8 cellular contexts compared by ENCODE assay signal in genomic region chr12:67698711-67699603, GRCh38. TPM values are rescaled to one million over a fixed set of nuclear protein-coding genes. Genes with fewer than 3 reads are reported as not detected.
A peak's percentile ranks its signal among the peaks of the same experiment; 100 is the strongest.
DNase-seq lines count a peak whose midpoint lies in the region; ATAC-seq and TF ChIP-seq lines count a peak whose summit lies in the region.

No MANE protein-coding gene starts in this region.

- peak overlapping the region; percentile 86 for H3K27ac Mint-ChIP-seq in activated T-cell treated with anti-CD3 and anti-CD28 coated beads, Interleukin-2, amount 50 U/mL, for 24 hours

- peak; percentile 89 for DNase-seq in GM12864 (ENCODE audit: low read depth)
- DNase-seq in NB4 (ENCODE audit: low read depth): peak; percentile 73
- DNase-seq in activated T-cell treated with anti-CD3 and anti-CD28 coated beads, Interleukin-2, amount 50 U/mL, for 24 hours: peak; percentile 44
- DNase-seq in left cardiac atrium: no peak
- DNase-seq in stimulated activated CD8-positive, alpha-beta memory T cell treated with anti-CD3 and anti-CD28 coated beads, Interleukin-15, amount 100 ng/mL, for 48 hours (ENCODE audit: low read depth in 2 of 2): peak; percentile 44 to 56
- no peak for DNase-seq in hepatic stellate cell (ENCODE audit: low spot score)
- no peak for DNase-seq in mesenteric fat pad (ENCODE audit: low spot score)

- H3K4me3 Mint-ChIP-seq in activated T-cell treated with anti-CD3 and anti-CD28 coated beads, Interleukin-2, amount 50 U/mL, for 24 hours: peak overlapping the region; percentile 41

- no peak for TF ChIP-seq POLR2A in NB4 (IDR thresholded peaks at IDR 0.05; ENCODE audit: extremely low read depth, insufficient read length)

- intact Hi-C loops in left cardiac atrium (cut with DNase I): no loop called here

- H3K4me1 Mint-ChIP-seq in activated T-cell treated with anti-CD3 and anti-CD28 coated beads, Interleukin-2, amount 50 U/mL, for 24 hours (ENCODE audit: low read depth): peaks cover 73% of the 10 kb centered on the region

- peak; percentile 98 for ATAC-seq in HG02571 (IDR thresholded peaks at IDR 0.05; ENCODE audit: unreplicated experiment)
- ATAC-seq in left cardiac atrium: peak; percentile 65 to 68

- no peak overlapping the region for H3K4me3 ChIP-seq in GM12864 (ENCODE audit: low read depth, low read length)
- H3K4me3 ChIP-seq in NB4 (ENCODE audit: low read depth, low read length): peak overlapping the region; percentile 67

- H3K36me3 Mint-ChIP-seq in activated T-cell treated with anti-CD3 and anti-CD28 coated beads, Interleukin-2, amount 50 U/mL, for 24 hours (ENCODE audit: low read depth): no peaks in the 10 kb centered on the region

- no peak for TF ChIP-seq CTCF in GM12864 (IDR thresholded peaks at IDR 0.05; ENCODE audit: low read depth, low read length, missing control alignments)
- no peak for TF ChIP-seq CTCF in NB4 (IDR thresholded peaks at IDR 0.05; ENCODE audit: low read depth, low read length)

- no peaks in the 10 kb centered on the region for H3K27me3 Mint-ChIP-seq in activated T-cell treated with anti-CD3 and anti-CD28 coated beads, Interleukin-2, amount 50 U/mL, for 24 hours

- peaks cover 4% of the 10 kb centered on the region for H3K9me3 Mint-ChIP-seq in activated T-cell treated with anti-CD3 and anti-CD28 coated beads, Interleukin-2, amount 50 U/mL, for 24 hours

RNA-seq across cellular contexts. Expression of gene DYRK2, which starts 50.4 kb away (rescaled TPM):
- total RNA-seq in left cardiac atrium: 10 to 100 TPM; 61.7 to 67.4 TPM
- 17.4 TPM for total RNA-seq in mesenteric fat pad

Comparison
In these comparisons a context has a peak if more than half of its experiments do, and no peak if none do; other contexts are left out.
1. DNase-seq: peak in GM12864 (single experiment), NB4 (single experiment), activated T-cell treated with anti-CD3 and anti-CD28 coated beads, Interleukin-2, amount 50 U/mL, for 24 hours (single experiment) and stimulated activated CD8-positive, alpha-beta memory T cell treated with anti-CD3 and anti-CD28 coated beads, Interleukin-15, amount 100 ng/mL, for 48 hours (2 of 2); none in left cardiac atrium (single experiment), hepatic stellate cell (single experiment) and mesenteric fat pad (single experiment).